Comparison of ENCODE assay signal across 8 cellular contexts in genomic region chr7:14691597-14692203, GRCh38.
DNase-seq lines count a peak whose midpoint lies in the region; ATAC-seq and TF ChIP-seq lines count a peak whose summit lies in the region.

No MANE protein-coding gene starts in this region.

- H3K27ac Mint-ChIP-seq in CD4-positive, alpha-beta memory T cell: no peak overlapping the region
- H3K27ac Mint-ChIP-seq in activated CD4-positive, alpha-beta T cell treated with anti-CD3 and anti-CD28 coated beads, Interleukin-2, amount 10 ng/mL, durations not matched to agents 24 days and 14 days: no peak overlapping the region
- no peak overlapping the region for H3K27ac Mint-ChIP-seq in mesothelial cell of epicardium

- no peak overlapping the region for H3K4me3 ChIP-seq in CD4-positive, alpha-beta memory T cell (ENCODE audit: low read length in 2 of 2)

- H3K36me3 Mint-ChIP-seq in CD4-positive, alpha-beta memory T cell: no peaks in the 10 kb centered on the region
- H3K36me3 Mint-ChIP-seq in activated CD4-positive, alpha-beta T cell treated with anti-CD3 and anti-CD28 coated beads, Interleukin-2, amount 10 ng/mL, durations not matched to agents 24 days and 14 days (ENCODE audit: low read depth): no peaks in the 10 kb centered on the region
- H3K36me3 Mint-ChIP-seq in mesothelial cell of epicardium: no peaks in the 10 kb centered on the region

- no peaks in the 10 kb centered on the region for H3K4me1 ChIP-seq in CD4-positive, alpha-beta memory T cell (ENCODE audit: insufficient read depth, low read length)

- H3K27me3 Mint-ChIP-seq in CD4-positive, alpha-beta memory T cell: peaks cover 0 to 2% of the 10 kb centered on the region in 2 donors
- no peaks in the 10 kb centered on the region for H3K27me3 Mint-ChIP-seq in activated CD4-positive, alpha-beta T cell treated with anti-CD3 and anti-CD28 coated beads, Interleukin-2, amount 10 ng/mL, durations not matched to agents 24 days and 14 days
- H3K27me3 Mint-ChIP-seq in mesothelial cell of epicardium (ENCODE audit: low read depth): peaks cover 2% of the 10 kb centered on the region

- TF ChIP-seq CTCF in mesothelial cell of epicardium (IDR thresholded peaks at IDR 0.05; ENCODE audit: unreplicated experiment): peak; percentile 96

- CTCF ChIA-PET in CD4-positive, alpha-beta memory T cell (lab: Charles Lee; ENCODE audit: partially characterized antibody): interaction anchor here (0.6 to 3.0 kb wide), 18 partner anchors 8 to 1425 kb away, joined by 3 to 49 read pairs (median 5); no protein-coding TSS in a partner anchor

- H3K9me3 ChIP-seq in CD4-positive, alpha-beta memory T cell (ENCODE audit: control insufficient read depth in 1 of 2, low read length in 2 of 2): no peaks in the 10 kb centered on the region

- H3K9me3 Mint-ChIP-seq in CD4-positive, alpha-beta memory T cell: no peaks in the 10 kb centered on the region
- no peaks in the 10 kb centered on the region for H3K9me3 Mint-ChIP-seq in activated CD4-positive, alpha-beta T cell treated with anti-CD3 and anti-CD28 coated beads, Interleukin-2, amount 10 ng/mL, durations not matched to agents 24 days and 14 days
- no peaks in the 10 kb centered on the region for H3K9me3 Mint-ChIP-seq in mesothelial cell of epicardium

- no peaks in the 10 kb centered on the region for H3K36me3 ChIP-seq in CD4-positive, alpha-beta memory T cell (ENCODE audit: insufficient read depth, low read length)

- DNase-seq in CD4-positive, alpha-beta memory T cell: peak in 4 of 5 donors; percentile 3 to 37 (median 20)
- DNase-seq in NCI-H1092 (lab: John Stamatoyannopoulos, UW) (peak; percentile 43), mesothelial cell of epicardium (ENCODE audit: low spot score in 2 of 2, unreplicated experiment in 2 of 2) (peak in 1 of 2 experiments; percentile 72)
- DNase-seq in activated CD4-positive, alpha-beta T cell treated with anti-CD3 and anti-CD28 coated beads, Interleukin-2, amount 10 ng/mL, durations not matched to agents 24 days and 14 days: peak; percentile 72
- peak; percentile 39 for DNase-seq in effector CD8-positive, alpha-beta T cell (lab: John Stamatoyannopoulos, UW)
- peak in 4 of 6 experiments; percentile 0 to 23 (median 12) for DNase-seq in stimulated activated naive CD4-positive, alpha-beta T cell (lab: John Stamatoyannopoulos, UW)

- H3K4me3 Mint-ChIP-seq in CD4-positive, alpha-beta memory T cell: no peak overlapping the region
- no peak overlapping the region for H3K4me3 Mint-ChIP-seq in activated CD4-positive, alpha-beta T cell treated with anti-CD3 and anti-CD28 coated beads, Interleukin-2, amount 10 ng/mL, durations not matched to agents 24 days and 14 days
- no peak overlapping the region for H3K4me3 Mint-ChIP-seq in mesothelial cell of epicardium

- H3K27me3 ChIP-seq in CD4-positive, alpha-beta memory T cell (ENCODE audit: insufficient read depth, low read length): peaks cover 3% of the 10 kb centered on the region

- POLR2A ChIA-PET in CD4-positive, alpha-beta memory T cell (lab: Charles Lee; ENCODE audit: partially characterized antibody): no interaction called here

- H3K4me1 Mint-ChIP-seq in CD4-positive, alpha-beta memory T cell: no peaks in the 10 kb centered on the region
- H3K4me1 Mint-ChIP-seq in activated CD4-positive, alpha-beta T cell treated with anti-CD3 and anti-CD28 coated beads, Interleukin-2, amount 10 ng/mL, durations not matched to agents 24 days and 14 days: no peaks in the 10 kb centered on the region
- peaks cover 21% of the 10 kb centered on the region for H3K4me1 Mint-ChIP-seq in mesothelial cell of epicardium

- ATAC-seq in GM19463 (IDR thresholded peaks at IDR 0.05; ENCODE audit: unreplicated experiment): peak; percentile 46
- ATAC-seq in HG02588 (IDR thresholded peaks at IDR 0.05; ENCODE audit: unreplicated experiment): no peak

- intact Hi-C loops in CD4-positive, alpha-beta memory T cell (cut with micrococcal nuclease): loop anchor here (1.0 kb wide), 1 partner anchor 1411 kb away; no protein-coding TSS in a partner anchor
- intact Hi-C loops in activated CD4-positive, alpha-beta T cell treated with anti-CD3 and anti-CD28 coated beads, Interleukin-2, amount 10 ng/mL, durations not matched to agents 24 days and 14 days (cut with micrococcal nuclease): loop anchor here (2.0 kb wide), 1 partner anchor 1411 kb away; no protein-coding TSS in a partner anchor

- no peak overlapping the region for H3K27ac ChIP-seq in CD4-positive, alpha-beta memory T cell (ENCODE audit: low read depth, low read length)
